In genomic region chr5:137383909-137384308, GRCh38 we compare ENCODE assay signal across 19 cellular contexts.
DNase-seq lines count a peak whose midpoint lies in the region; ATAC-seq and TF ChIP-seq lines count a peak whose summit lies in the region.
"Had no signal": no experiment of that assay in that cellular context is flagged by ENCODE, and none has a peak within 500 bp of the region (broad histone marks: within the 10 kb centered on the region; RNA-seq: fewer than 3 reads in every experiment).

No MANE protein-coding gene starts in this region.

- 60% methylated on average over 1 of the region's 1 CpG; no CpG with 5 or more reads in 1 of the 2 experiments for WGBS in IMR-90 (ENCODE audit: extremely low coverage in 2 of 2, insufficient read length in 1 of 2), 2 experiments
- no CpG with 5 or more reads among the region's 1 CpG for WGBS in neuronal stem cell (ENCODE audit: extremely low coverage in 2 of 2, insufficient read length in 2 of 2, insufficient replicate concordance in 1 of 2), 2 donors

- TF ChIP-seq RAD21 in IMR-90 (IDR thresholded peaks at IDR 0.05; ENCODE audit: low read length), result no peak

- no peak overlapping the region for H4K8ac ChIP-seq in IMR-90 (ENCODE audit: low read depth in 2 of 2, low read length in 2 of 2)
- H4K8ac ChIP-seq in neuronal stem cell (ENCODE audit: low read depth, low read length), result no peak overlapping the region

- no peak overlapping the region for H2BK5ac ChIP-seq in IMR-90 (ENCODE audit: low read depth, low read length, poor library complexity, severe bottlenecking)
- H2BK5ac ChIP-seq in neuronal stem cell (ENCODE audit: low read length), result no peak overlapping the region

- H3K23ac ChIP-seq in IMR-90 (ENCODE audit: low read depth, low read length), result no peak overlapping the region
- no peak overlapping the region for H3K23ac ChIP-seq in neuronal stem cell (ENCODE audit: low read depth, low read length, poor library complexity)

- no peak overlapping the region for H2BK120ac ChIP-seq in IMR-90 (ENCODE audit: low read depth, low read length)
- no peak overlapping the region for H2BK120ac ChIP-seq in neuronal stem cell (ENCODE audit: low read depth, low read length)

- dilution Hi-C loops in IMR-90 (cut with HindIII; ENCODE audit: low sequenced_read_pairs, unreplicated experiment), result no loop called here

- no peak overlapping the region for H3K4me3 ChIP-seq in IMR-90 (ENCODE audit: insufficient read depth, low read depth, low read length)
- no peak overlapping the region for H3K4me3 ChIP-seq in neuronal stem cell (ENCODE audit: low read length in 2 of 2)
- H3K4me3 ChIP-seq: A549, GM12878, GM23338 had no signal

- H2BK15ac ChIP-seq in IMR-90 (ENCODE audit: low read depth, low read length), result no peak overlapping the region
- no peak overlapping the region for H2BK15ac ChIP-seq in neuronal stem cell (ENCODE audit: low read length)

- H4K91ac ChIP-seq in IMR-90 (ENCODE audit: insufficient read depth, low read depth, low read length) (no peak overlapping the region), neuronal stem cell (ENCODE audit: low read depth, low read length, poor library complexity) (no peak overlapping the region)

- in situ Hi-C loops in IMR-90 (cut with MboI; ENCODE audit: low sequenced_read_pairs), result no loop called here

- H3K56ac ChIP-seq in IMR-90 (ENCODE audit: extremely low read depth, insufficient read depth, low read length), result no peak overlapping the region

- H3K9me3 ChIP-seq in IMR-90 (ENCODE audit: control insufficient read depth, insufficient read depth, low read length) (peaks cover 7% of the 10 kb centered on the region; the same call in 1 of the 2 replicates), neuronal stem cell (replicated peaks in 1 of 2; ENCODE audit: control insufficient read depth in 2 of 2, insufficient read depth in 1 of 2, low read depth in 1 of 2, low read length in 2 of 2) (peaks cover 4 to 15% of the 10 kb centered on the region in 2 donors)

- H3K36me3 ChIP-seq in IMR-90 (ENCODE audit: control insufficient read depth, insufficient read depth, low read length) (no peaks in the 10 kb centered on the region), neuronal stem cell (replicated peaks in 1 of 2; ENCODE audit: control insufficient read depth in 2 of 2, insufficient read depth in 2 of 2, low read length in 2 of 2) (no peaks in the 10 kb centered on the region)

- H3K4ac ChIP-seq in IMR-90 (ENCODE audit: low read depth, low read length) (no peak overlapping the region), neuronal stem cell (ENCODE audit: low read length) (no peak overlapping the region)

- no peak overlapping the region for H2AK9ac ChIP-seq in IMR-90 (replicated peaks; ENCODE audit: low read depth, low read length, poor library complexity)

- no peak overlapping the region for H3K14ac ChIP-seq in IMR-90 (replicated peaks; ENCODE audit: low read depth, low read length)
- H3K14ac ChIP-seq in neuronal stem cell (ENCODE audit: low read length), result no peak overlapping the region

- no peaks in the 10 kb centered on the region for H3K79me1 ChIP-seq in IMR-90 (ENCODE audit: low read depth in 1 of 2, low read length in 2 of 2)
- no peaks in the 10 kb centered on the region for H3K79me1 ChIP-seq in neuronal stem cell (ENCODE audit: low read depth, low read length)

- intact Hi-C loops in IMR-90 (cut with micrococcal nuclease), result no loop called here

- POLR2A ChIA-PET in IMR-90 (lab: Charles Lee; ENCODE audit: unreplicated experiment), result no interaction called here

- H2AK5ac ChIP-seq in IMR-90 (ENCODE audit: low read depth, low read length), result no peak overlapping the region
- no peak overlapping the region for H2AK5ac ChIP-seq in neuronal stem cell (ENCODE audit: low read depth, low read length)

- no TSS peak for BruUV-seq in IMR-90 (replicated peaks; lab: Mats Ljungman, UMichigan)

- ATAC-seq in IMR-90 (ENCODE audit: low read depth), result no peak
- ATAC-seq: A549, GM12878, GM23338, HCT116 had no signal

- H3K9me1 ChIP-seq in IMR-90 (ENCODE audit: insufficient read depth, low read length), result no peaks in the 10 kb centered on the region

- H3K18ac ChIP-seq in IMR-90 (ENCODE audit: low read depth, low read length) (no peak overlapping the region), neuronal stem cell (ENCODE audit: low read length) (no peak overlapping the region)

- CTCF ChIA-PET in IMR-90 (lab: Yijun Ruan, JAX), result interaction anchor here (1.2 kb wide), 1 partner anchor 12 kb away, joined by 3 read pairs; no protein-coding TSS in a partner anchor

- no peaks in the 10 kb centered on the region for H4K20me1 ChIP-seq in IMR-90 (ENCODE audit: insufficient read depth, low read length)

- H3K4me1 ChIP-seq in IMR-90 (ENCODE audit: control insufficient read depth, insufficient read depth, low read length) (no peaks in the 10 kb centered on the region), neuronal stem cell (ENCODE audit: control insufficient read depth in 2 of 2, insufficient read depth in 1 of 2, low read depth in 1 of 2, low read length in 2 of 2) (peaks cover 0 to 4% of the 10 kb centered on the region in 2 donors)
- H3K4me1 ChIP-seq: A549 had no signal

- TF ChIP-seq CTCF in IMR-90 (conservative IDR thresholded peaks at IDR 0.05; ENCODE audit: low read depth, low read length), result no peak

- DNase-seq in IMR-90 (no peak), cerebellum (ENCODE audit: low spot score) (peak; percentile 75), neuronal stem cell (ENCODE audit: low spot score) (no peak), NCI-H2107 treated with DMSO at 0.1 percent for 48 hours (lab: John Stamatoyannopoulos, UW; ENCODE audit: unreplicated experiment) (no peak), DMS53 (lab: John Stamatoyannopoulos, UW) (no peak), Kasumi-1 (lab: John Stamatoyannopoulos, UW) (no peak)
- DNase-seq: 8988T; ACHN; AML-193; Calu3; CD4-positive, alpha-beta memory T cell; COR-L47; DND-41; GDM1; H9 had no signal

- no peak overlapping the region for H2BK20ac ChIP-seq in IMR-90 (ENCODE audit: low read depth, low read length)

- no peak overlapping the region for H3K4me2 ChIP-seq in IMR-90 (ENCODE audit: low read depth, low read length)
- no peak overlapping the region for H3K4me2 ChIP-seq in neuronal stem cell (ENCODE audit: insufficient read depth, low read length, poor library complexity, severe bottlenecking)
- H3K4me2 ChIP-seq: A549, GM23338 had no signal

- H3K27ac ChIP-seq in IMR-90 (ENCODE audit: insufficient read depth, low read length) (no peak overlapping the region), neuronal stem cell (replicated peaks; ENCODE audit: low read length) (no peak overlapping the region)
- H3K27ac ChIP-seq: A549 had no signal

- H3K9ac ChIP-seq in IMR-90 (ENCODE audit: low read depth, low read length), result no peak overlapping the region
- H3K9ac ChIP-seq in neuronal stem cell (ENCODE audit: low read depth, low read length, poor library complexity), result no peak overlapping the region

- no peak overlapping the region for H4K5ac ChIP-seq in IMR-90 (ENCODE audit: low read depth, low read length)

- TF ChIP-seq POLR2A in IMR-90 (IDR thresholded peaks at IDR 0.05; ENCODE audit: low read depth, low read length), result no peak

- H2AFZ ChIP-seq in IMR-90 (replicated peaks; ENCODE audit: low read length, poor library complexity) (peak overlapping the region; percentile 21), neuronal stem cell (ENCODE audit: low read length) (peak overlapping the region; percentile 32)
- H2AFZ ChIP-seq: GM23338 had no signal

- H2BK12ac ChIP-seq in neuronal stem cell (ENCODE audit: low read length), result no peak overlapping the region

- H3K27me3 ChIP-seq in IMR-90 (ENCODE audit: control insufficient read depth, insufficient read depth, low read length) (no peaks in the 10 kb centered on the region), neuronal stem cell (ENCODE audit: control insufficient read depth in 3 of 3, insufficient read depth in 3 of 3, low read depth in 1 of 3, low read length in 3 of 3) (no peaks in the 10 kb centered on the region)

TF ChIP-seq in IMR-90, 13 proteins besides CTCF, POLR2A, EP300 and RAD21:
- TF ChIP-seq MAFK (IDR thresholded peaks at IDR 0.05; ENCODE audit: low read depth, low read length), result no peak
- TF ChIP-seq, protein P1, sequence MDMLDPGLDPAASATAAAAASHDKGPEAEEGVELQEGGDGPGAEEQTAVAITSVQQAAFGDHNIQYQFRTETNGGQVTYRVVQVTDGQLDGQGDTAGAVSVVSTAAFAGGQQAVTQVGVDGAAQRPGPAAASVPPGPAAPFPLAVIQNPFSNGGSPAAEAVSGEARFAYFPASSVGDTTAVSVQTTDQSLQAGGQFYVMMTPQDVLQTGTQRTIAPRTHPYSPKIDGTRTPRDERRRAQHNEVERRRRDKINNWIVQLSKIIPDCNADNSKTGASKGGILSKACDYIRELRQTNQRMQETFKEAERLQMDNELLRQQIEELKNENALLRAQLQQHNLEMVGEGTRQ (IDR thresholded peaks at IDR 0.05; ENCODE audit: low read depth, low read length), result no peak
- no peak for TF ChIP-seq MAZ (IDR thresholded peaks at IDR 0.05; ENCODE audit: borderline replicate concordance, low read depth, low read length)
- no peak for TF ChIP-seq RFX5 (IDR thresholded peaks at IDR 0.05; ENCODE audit: low read depth, low read length)
- no peak for TF ChIP-seq CHD1 (IDR thresholded peaks at IDR 0.05; ENCODE audit: low read depth, low read length)
- TF ChIP-seq RCOR1 (IDR thresholded peaks at IDR 0.05; ENCODE audit: insufficient replicate concordance, low read length), result no peak
- no peak for TF ChIP-seq NFE2L2 (IDR thresholded peaks at IDR 0.05; ENCODE audit: low read depth, low read length)
- no peak for TF ChIP-seq FOS (IDR thresholded peaks at IDR 0.05; ENCODE audit: low read depth, low read length)
- TF ChIP-seq SMC3 (IDR thresholded peaks at IDR 0.05; ENCODE audit: low read depth, low read length), result no peak
- no peak for TF ChIP-seq MXI1 (IDR thresholded peaks at IDR 0.05; ENCODE audit: borderline replicate concordance, low read depth, low read length)
- TF ChIP-seq CEBPB (IDR thresholded peaks at IDR 0.05; ENCODE audit: low read depth, low read length), result no peak
